ENCODE assay signal across 17 cellular contexts in the genomic region with DNA sequence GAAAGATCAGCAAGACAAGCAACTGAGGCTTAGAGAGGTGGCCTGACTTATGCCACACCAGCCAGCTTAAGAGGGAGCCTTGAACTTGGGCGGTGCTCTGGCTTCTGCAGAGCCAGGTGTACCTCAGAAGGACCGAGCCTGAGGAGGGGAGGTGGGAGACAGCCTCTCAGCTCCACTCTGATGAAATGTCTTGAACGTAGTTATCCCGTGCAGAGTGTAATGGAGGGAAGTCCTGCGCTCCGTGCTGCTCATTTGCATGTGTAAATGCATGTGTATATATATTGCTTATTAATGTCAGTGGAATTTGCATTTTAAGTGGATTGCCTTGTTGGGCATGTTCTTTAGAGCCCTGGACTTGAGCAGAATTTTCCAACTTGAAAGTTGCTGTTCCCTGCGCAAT.
DNase-seq lines count a peak whose midpoint lies in the region; ATAC-seq and TF ChIP-seq lines count a peak whose summit lies in the region.
"Had no signal": no experiment of that assay in that cellular context is flagged by ENCODE, and none has a peak within 500 bp of the region (broad histone marks: within the 10 kb centered on the region; RNA-seq: fewer than 3 reads in every experiment).

No MANE protein-coding gene starts in this region.

- no peak for ATAC-seq in HG02973 (IDR thresholded peaks at IDR 0.05; ENCODE audit: unreplicated experiment)
- ATAC-seq: GM12878, GM23338, HCT116 had no signal

- H3K9me3 Mint-ChIP-seq in activated naive CD4-positive, alpha-beta T cell treated with anti-CD3 and anti-CD28 coated beads for 36 hours = no peaks in the 10 kb centered on the region
- H3K9me3 Mint-ChIP-seq: GM23338 had no signal

- H3K4me3 Mint-ChIP-seq in activated naive CD4-positive, alpha-beta T cell treated with anti-CD3 and anti-CD28 coated beads for 36 hours = no peak overlapping the region
- H3K4me3 Mint-ChIP-seq: CD4-positive, alpha-beta memory T cell; GM23338; H9 had no signal

- no peaks in the 10 kb centered on the region for H3K4me1 Mint-ChIP-seq in activated naive CD4-positive, alpha-beta T cell treated with anti-CD3 and anti-CD28 coated beads for 36 hours (ENCODE audit: low read depth)
- H3K4me1 Mint-ChIP-seq: CD4-positive, alpha-beta memory T cell; GM23338 had no signal

- H3K27ac Mint-ChIP-seq in activated naive CD4-positive, alpha-beta T cell treated with anti-CD3 and anti-CD28 coated beads for 36 hours = no peak overlapping the region
- H3K27ac Mint-ChIP-seq: CD4-positive, alpha-beta memory T cell; GM23338; H9 had no signal

- in situ Hi-C loops in GM13976 (cut with MboI; ENCODE audit: low sequenced_read_pairs, unreplicated experiment) = no loop called here

- no peaks in the 10 kb centered on the region for H3K36me3 Mint-ChIP-seq in activated naive CD4-positive, alpha-beta T cell treated with anti-CD3 and anti-CD28 coated beads for 36 hours (ENCODE audit: low read depth)

- TF ChIP-seq CTCF in GM13976 (IDR thresholded peaks at IDR 0.05; ENCODE audit: borderline replicate concordance, control extremely low read depth, extremely low read depth, insufficient read depth, missing control alignments) = no peak

- CTCF ChIA-PET in activated naive CD4-positive, alpha-beta T cell treated with anti-CD3 and anti-CD28 coated beads for 36 hours (lab: Charles Lee) = no interaction called here

- intact Hi-C loops in activated naive CD4-positive, alpha-beta T cell treated with anti-CD3 and anti-CD28 coated beads for 36 hours (cut with micrococcal nuclease) = no loop called here

- peaks cover 19% of the 10 kb centered on the region for H3K27me3 Mint-ChIP-seq in activated naive CD4-positive, alpha-beta T cell treated with anti-CD3 and anti-CD28 coated beads for 36 hours (ENCODE audit: low read depth)

- DNase-seq in D341Med (ENCODE audit: low spot score) (peak; percentile 15), GM13976 (ENCODE audit: low spot score) (peak; percentile 2), NCI-H526 treated with DMSO at 0.1 percent for 48 hours (lab: John Stamatoyannopoulos, UW) (peak; percentile 86), NCI-H2196 treated with DMSO at 0.1 percent for 48 hours (lab: John Stamatoyannopoulos, UW; ENCODE audit: unreplicated experiment) (no peak)
- DNase-seq in activated naive CD4-positive, alpha-beta T cell treated with anti-CD3 and anti-CD28 coated beads for 36 hours = no peak
- DNase-seq: C1 segment of cervical spinal cord; Calu3; CD4-positive, alpha-beta memory T cell; COR-L47; DMS79; EL; GDM1; H9 had no signal

Comparison
In these comparisons a context has a peak if more than half of its experiments do, and no peak if none do; other contexts are left out.
1. DNase-seq: peak in D341Med (single experiment), GM13976 (single experiment) and NCI-H526 treated with DMSO at 0.1 percent for 48 hours (single experiment); none in NCI-H2196 treated with DMSO at 0.1 percent for 48 hours (single experiment) and activated naive CD4-positive, alpha-beta T cell treated with anti-CD3 and anti-CD28 coated beads for 36 hours (single experiment).